In the genomic region with DNA sequence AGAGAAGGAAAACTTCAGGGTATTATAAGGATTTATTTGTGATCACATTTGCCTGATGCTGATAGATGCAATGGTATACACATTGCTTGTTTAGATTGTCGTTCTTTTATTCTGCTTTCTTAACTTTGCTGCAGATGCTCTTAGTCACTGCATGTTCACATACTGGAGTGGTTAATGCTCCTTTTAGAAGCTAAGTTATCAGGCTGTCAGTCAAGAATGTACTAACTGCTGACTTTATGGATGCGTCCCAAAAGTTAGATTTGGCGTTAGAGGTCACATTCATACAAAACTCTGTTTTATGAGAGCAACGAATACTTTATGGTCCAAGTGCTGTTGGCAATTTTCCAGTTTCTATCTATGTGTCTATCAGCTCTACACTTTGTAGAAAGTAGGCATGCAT, we compare ENCODE assay signal across 19 cellular contexts.
A peak's percentile ranks its signal among the peaks of the same experiment; 100 is the strongest.
DNase-seq lines count a peak whose midpoint lies in the region; ATAC-seq and TF ChIP-seq lines count a peak whose summit lies in the region.
"Had no signal": no experiment of that assay in that cellular context is flagged by ENCODE, and none has a peak within 500 bp of the region (broad histone marks: within the 10 kb centered on the region; RNA-seq: fewer than 3 reads in every experiment).

No MANE protein-coding gene starts in this region.

- H3K27me3 ChIP-seq in GM23248 (replicated peaks; ENCODE audit: insufficient read depth) (no peaks in the 10 kb centered on the region), mesendoderm (ENCODE audit: insufficient read depth, low read length, poor library complexity) (no peaks in the 10 kb centered on the region), WERI-Rb-1 (ENCODE audit: insufficient read depth, low read depth, severe bottlenecking) (no peaks in the 10 kb centered on the region)
- H3K27me3 ChIP-seq: adrenal gland, ovary, sigmoid colon, SJSA1, upper lobe of left lung had no signal

- DNase-seq in GM23248 (peak; percentile 17), fibroblast of pulmonary artery (ENCODE audit: low read depth) (peak; percentile 65), mesendoderm (no peak), islet precursor cell (no peak), WERI-Rb-1 (no peak)
- DNase-seq: activated CD4-positive, alpha-beta T cell treated with anti-CD3 and anti-CD28 coated beads for 1 hour; adrenal gland; COR-L47; naive thymus-derived CD4-positive, alpha-beta T cell; NCI-H1417; NCI-H748 treated with DMSO at 0.1 percent for 48 hours; ovary; sigmoid colon; stimulated activated naive CD8-positive, alpha-beta T cell treated with anti-CD3 and anti-CD28 coated beads, Interleukin-15, Interleukin-2, amounts not matched to agents 100 U/mL and 50 U/mL, for 24 hours; upper lobe of left lung had no signal

- no peak overlapping the region for H2AFZ ChIP-seq in GM23248

- no peak overlapping the region for H3K9ac ChIP-seq in GM23248
- no peak overlapping the region for H3K9ac ChIP-seq in mesendoderm (ENCODE audit: low read length)

- no peak overlapping the region for H2BK120ac ChIP-seq in mesendoderm (ENCODE audit: low read depth, low read length)

- no peaks in the 10 kb centered on the region for H3K9me2 ChIP-seq in GM23248 (ENCODE audit: insufficient read depth)

- no peak overlapping the region for H4K8ac ChIP-seq in mesendoderm (ENCODE audit: low read depth, low read length)

- no peak for TF ChIP-seq CTCF in fibroblast of pulmonary artery (IDR thresholded peaks at IDR 0.05; ENCODE audit: low read length, missing control alignments)
- TF ChIP-seq CTCF in WERI-Rb-1 (IDR thresholded peaks at IDR 0.05; ENCODE audit: low read depth, low read length): no peak

- WGBS in GM23248 (ENCODE audit: low coverage in 1 of 2, low lambda C conversion rate in 2 of 2, missing lambda C conversion rate in 2 of 2), 2 experiments: 38 to 50% methylated on average over 4 of the region's 4 CpGs
- WGBS in mesendoderm (ENCODE audit: extremely low coverage, insufficient coverage, low lambda C conversion rate): no CpG with 5 or more reads among the region's 4 CpGs

- H2BK15ac ChIP-seq in mesendoderm (replicated peaks; ENCODE audit: low read depth): peak overlapping the region; percentile 64

- no peak overlapping the region for H3K23ac ChIP-seq in mesendoderm (ENCODE audit: low read length)

- in situ Hi-C loops in GM23248 (cut with MboI): no loop called here

- ATAC-seq in SK-N-SH treated with all-trans-retinoic acid at 6 μM for 48 hours: peak; percentile 89
- ATAC-seq in HG03442 (IDR thresholded peaks at IDR 0.05; ENCODE audit: unreplicated experiment): no peak
- ATAC-seq: HCT116; naive thymus-derived CD4-positive, alpha-beta T cell; stimulated activated naive CD8-positive, alpha-beta T cell treated with anti-CD3 and anti-CD28 coated beads, Interleukin-15, Interleukin-2, amounts not matched to agents 100 U/mL and 50 U/mL, for 24 hours had no signal

- H3K4me3 ChIP-seq in GM23248: no peak overlapping the region
- no peak overlapping the region for H3K4me3 ChIP-seq in fibroblast of pulmonary artery (replicated peaks; ENCODE audit: low read depth, low read length)
- H3K4me3 ChIP-seq in mesendoderm (ENCODE audit: low read length): no peak overlapping the region
- no peak overlapping the region for H3K4me3 ChIP-seq in WERI-Rb-1 (ENCODE audit: low read depth, low read length)
- H3K4me3 ChIP-seq: adrenal gland, ovary, sigmoid colon, SJSA1, upper lobe of left lung had no signal

- H3K27ac ChIP-seq in GM23248: no peak overlapping the region
- H3K27ac ChIP-seq in mesendoderm (ENCODE audit: low read depth, low read length): no peak overlapping the region
- H3K27ac ChIP-seq in WERI-Rb-1: no peak overlapping the region
- H3K27ac ChIP-seq: adrenal gland, ovary, sigmoid colon, SJSA1, upper lobe of left lung had no signal

- no peaks in the 10 kb centered on the region for H3K4me1 ChIP-seq in GM23248 (ENCODE audit: insufficient read depth)
- peaks cover 2% of the 10 kb centered on the region for H3K4me1 ChIP-seq in mesendoderm (ENCODE audit: control insufficient read depth, low read depth, low read length)

- no peaks in the 10 kb centered on the region for H3K79me1 ChIP-seq in mesendoderm (ENCODE audit: low read length)

- peaks cover 7% of the 10 kb centered on the region; the same call in 1 of the 2 replicates for H3F3A ChIP-seq in GM23248 (ENCODE audit: insufficient read depth)

- H3K56ac ChIP-seq in mesendoderm (ENCODE audit: low read length): no peak overlapping the region

- no peak overlapping the region for H4K5ac ChIP-seq in mesendoderm (ENCODE audit: low read length)

- no peaks in the 10 kb centered on the region for H3K79me2 ChIP-seq in GM23248 (ENCODE audit: insufficient read depth)
- H3K79me2 ChIP-seq in mesendoderm (ENCODE audit: control insufficient read depth, insufficient read depth, low read length): no peaks in the 10 kb centered on the region

- H3K18ac ChIP-seq in mesendoderm (ENCODE audit: low read length): no peak overlapping the region

- no peaks in the 10 kb centered on the region for H4K20me1 ChIP-seq in GM23248 (ENCODE audit: insufficient read depth)

- H3K36me3 ChIP-seq in GM23248 (ENCODE audit: low read depth) (no peaks in the 10 kb centered on the region), mesendoderm (ENCODE audit: control insufficient read depth, insufficient read depth, low read length) (no peaks in the 10 kb centered on the region), WERI-Rb-1 (no peaks in the 10 kb centered on the region)
- H3K36me3 ChIP-seq: adrenal gland, ovary, sigmoid colon, SJSA1, upper lobe of left lung had no signal

- no peak overlapping the region for H3K4ac ChIP-seq in mesendoderm (ENCODE audit: low read depth, low read length)

- no peaks in the 10 kb centered on the region for H3K9me3 ChIP-seq in GM23248 (ENCODE audit: low read depth)
- no peaks in the 10 kb centered on the region for H3K9me3 ChIP-seq in WERI-Rb-1 (ENCODE audit: severe bottlenecking)
- H3K9me3 ChIP-seq: adrenal gland, ovary, sigmoid colon, SJSA1, upper lobe of left lung had no signal

- H2AK5ac ChIP-seq in mesendoderm (ENCODE audit: low read length): no peak overlapping the region

- H3K4me2 ChIP-seq in GM23248 (ENCODE audit: unreplicated experiment): no peak overlapping the region
- H3K4me2 ChIP-seq in mesendoderm (ENCODE audit: low read length): no peak overlapping the region

- no peak overlapping the region for H2BK5ac ChIP-seq in mesendoderm (ENCODE audit: low read length)

TF ChIP-seq in SK-N-SH treated with all-trans-retinoic acid at 6 μM for 48 hours, 23 proteins besides CTCF, POLR2A, EP300 and RAD21:
- TF ChIP-seq SNAI2 (CRISPR knock-in tag; IDR thresholded peaks at IDR 0.05) (0 out of 2 replicates have a peak, but pooled peaks have one; percentile 38), ISL1 (CRISPR knock-in tag; IDR thresholded peaks at IDR 0.05) (peak; percentile 90)
- TF ChIP-seq, protein P1, sequence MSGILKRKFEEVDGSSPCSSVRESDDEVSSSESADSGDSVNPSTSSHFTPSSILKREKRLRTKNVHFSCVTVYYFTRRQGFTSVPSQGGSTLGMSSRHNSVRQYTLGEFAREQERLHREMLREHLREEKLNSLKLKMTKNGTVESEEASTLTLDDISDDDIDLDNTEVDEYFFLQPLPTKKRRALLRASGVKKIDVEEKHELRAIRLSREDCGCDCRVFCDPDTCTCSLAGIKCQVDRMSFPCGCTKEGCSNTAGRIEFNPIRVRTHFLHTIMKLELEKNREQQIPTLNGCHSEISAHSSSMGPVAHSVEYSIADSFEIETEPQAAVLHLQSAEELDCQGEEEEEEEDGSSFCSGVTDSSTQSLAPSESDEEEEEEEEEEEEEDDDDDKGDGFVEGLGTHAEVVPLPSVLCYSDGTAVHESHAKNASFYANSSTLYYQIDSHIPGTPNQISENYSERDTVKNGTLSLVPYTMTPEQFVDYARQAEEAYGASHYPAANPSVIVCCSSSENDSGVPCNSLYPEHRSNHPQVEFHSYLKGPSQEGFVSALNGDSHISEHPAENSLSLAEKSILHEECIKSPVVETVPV (CRISPR knock-in tag; IDR thresholded peaks at IDR 0.05): no peak

Comparison
In these comparisons a context has a peak if more than half of its experiments do, and no peak if none do; other contexts are left out.
1. DNase-seq: peak in GM23248 (single experiment) and fibroblast of pulmonary artery (single experiment); none in mesendoderm (single experiment), islet precursor cell (single experiment) and WERI-Rb-1 (single experiment).